ENCODE assay signal across 15 cellular contexts in genomic region chr4:153781717-153782416, GRCh38. TPM values are rescaled to one million over a fixed set of nuclear protein-coding genes. Genes with fewer than 3 reads are reported as not detected.
DNase-seq lines count a peak whose midpoint lies in the region; ATAC-seq, FAIRE-seq and TF ChIP-seq lines count a peak whose summit lies in the region.
"Had no signal": no experiment of that assay in that cellular context is flagged by ENCODE, and none has a peak within 500 bp of the region (broad histone marks: within the 10 kb centered on the region; RNA-seq: fewer than 3 reads in every experiment).

No MANE protein-coding gene starts in this region.

- no peak overlapping the region for H3K4me3 Mint-ChIP-seq in activated CD4-positive, alpha-beta memory T cell treated with anti-CD3 and anti-CD28 coated beads, Interleukin-2, amount 10 ng/mL, durations not matched to agents 7 days and 5 days
- no peak overlapping the region for H3K4me3 Mint-ChIP-seq in activated T-helper 1 cell treated with anti-CD3 and anti-CD28 coated beads, Interleukin-12 subunit alpha, Interleukin-12 subunit beta, Interleukin-2, Interleukin-4 antibody, amounts not matched to agents 30 ng/mL and 10 ng/mL and 1 ng/mL, durations not matched to agents 14 hours and 24 hours and 36 hours

- ATAC-seq in K562 = peak; percentile 57

- no peaks in the 10 kb centered on the region for H3K4me1 Mint-ChIP-seq in activated CD4-positive, alpha-beta memory T cell treated with anti-CD3 and anti-CD28 coated beads, Interleukin-2, amount 10 ng/mL, durations not matched to agents 7 days and 5 days
- no peaks in the 10 kb centered on the region for H3K4me1 Mint-ChIP-seq in activated T-helper 1 cell treated with anti-CD3 and anti-CD28 coated beads, Interleukin-12 subunit alpha, Interleukin-12 subunit beta, Interleukin-2, Interleukin-4 antibody, amounts not matched to agents 30 ng/mL and 10 ng/mL and 1 ng/mL, durations not matched to agents 14 hours and 24 hours and 36 hours (ENCODE audit: low read depth)

- peaks cover 64% of the 10 kb centered on the region for H3K36me3 ChIP-seq in HUES64 (ENCODE audit: insufficient read depth, low read length)
- H3K36me3 ChIP-seq in K562 (ENCODE audit: control insufficient read depth, insufficient read depth, low read length) = no peaks in the 10 kb centered on the region
- H3K36me3 ChIP-seq in transverse colon = no peaks in the 10 kb centered on the region
- H3K36me3 ChIP-seq: BLaER1 treated with 17β-estradiol and CSF1 and Interleukin-3, amounts not matched to agents 10 nM and 100 nM had no signal

- FAIRE-seq in K562 (lab: Jason Lieb, UNC) = no peak
- FAIRE-seq: TTC549 had no signal

- in situ Hi-C loops in K562 (cut with MboI) (no loop called here), transverse colon (cut with MboI; ENCODE audit: low pct_ligation_motif_present in 1 of 4, low pct_unique_long_range_greater_than_20kb in 1 of 4, low sequenced_read_pairs in 3 of 4) (loop anchor here in 2 of 4 donors (25.0 kb wide), 2 partner anchors 530 to 730 kb away; no protein-coding TSS in a partner anchor)

- H3K9me3 ChIP-seq in HUES64 (ENCODE audit: insufficient read depth, low read depth, low read length) = no peaks in the 10 kb centered on the region
- H3K9me3 ChIP-seq in K562 (replicated peaks; ENCODE audit: control insufficient read depth, insufficient read depth, low read depth, low read length) = peaks cover 5% of the 10 kb centered on the region
- H3K9me3 ChIP-seq in transverse colon = no peaks in the 10 kb centered on the region

- DNase-seq in AG10803 (ENCODE audit: low read depth) (peak; percentile 80), K562 (ENCODE audit: extremely low read depth in 1 of 4, low spot score in 3 of 4) (no peak), iris pigment epithelial cell (ENCODE audit: low read depth) (peak; percentile 58), transverse colon (no peak), HT-29 (ENCODE audit: low spot score) (no peak)
- no peak for DNase-seq in activated CD4-positive, alpha-beta memory T cell treated with anti-CD3 and anti-CD28 coated beads, Interleukin-2, amount 10 ng/mL, durations not matched to agents 7 days and 5 days
- DNase-seq in activated T-helper 1 cell treated with anti-CD3 and anti-CD28 coated beads, Interleukin-12 subunit alpha, Interleukin-12 subunit beta, Interleukin-2, Interleukin-4 antibody, amounts not matched to agents 30 ng/mL and 10 ng/mL and 1 ng/mL, durations not matched to agents 14 hours and 24 hours and 36 hours (ENCODE audit: low spot score) = no peak
- DNase-seq: activated CD8-positive, alpha-beta memory T cell treated with anti-CD3 and anti-CD28 coated beads, Interleukin-2, amount 50 U/mL, for 4 hours; NCI-H226; trophoblast cell had no signal

- H3K27ac ChIP-seq in HUES64 (ENCODE audit: low read depth, low read length) (peak overlapping the region; percentile 19; the same call in 1 of the 2 replicates), K562 (ENCODE audit: extremely low read depth, low read depth, low read length) (no peak overlapping the region), transverse colon (no peak overlapping the region)
- H3K27ac ChIP-seq: BLaER1 treated with 17β-estradiol and CSF1 and Interleukin-3, amounts not matched to agents 10 nM and 100 nM; RWPE1 had no signal

- POLR2A ChIA-PET in K562 (lab: Yijun Ruan, JAX) = interaction anchor here (0.6 kb wide), 1 partner anchor 66 kb away, joined by 5 read pairs; no protein-coding TSS in a partner anchor
- POLR2A ChIA-PET in activated CD4-positive, alpha-beta memory T cell treated with anti-CD3 and anti-CD28 coated beads, Interleukin-2, amount 10 ng/mL, durations not matched to agents 7 days and 5 days (lab: Charles Lee) = no interaction called here

- TF ChIP-seq EP300 in K562 (IDR thresholded peaks at IDR 0.05; ENCODE audit: low read length) (no peak), transverse colon (IDR thresholded peaks at IDR 0.05; ENCODE audit: low read depth) (no peak)

- no peaks in the 10 kb centered on the region for H3K36me3 Mint-ChIP-seq in activated CD4-positive, alpha-beta memory T cell treated with anti-CD3 and anti-CD28 coated beads, Interleukin-2, amount 10 ng/mL, durations not matched to agents 7 days and 5 days (ENCODE audit: low read depth)
- no peaks in the 10 kb centered on the region for H3K36me3 Mint-ChIP-seq in activated T-helper 1 cell treated with anti-CD3 and anti-CD28 coated beads, Interleukin-12 subunit alpha, Interleukin-12 subunit beta, Interleukin-2, Interleukin-4 antibody, amounts not matched to agents 30 ng/mL and 10 ng/mL and 1 ng/mL, durations not matched to agents 14 hours and 24 hours and 36 hours (ENCODE audit: low read depth)

- CTCF ChIA-PET in K562 (lab: Yijun Ruan, JAX; ENCODE audit: low intra/inter-chr PET ratio) = no interaction called here
- CTCF ChIA-PET in activated CD4-positive, alpha-beta memory T cell treated with anti-CD3 and anti-CD28 coated beads, Interleukin-2, amount 10 ng/mL, durations not matched to agents 7 days and 5 days (lab: Charles Lee) = no interaction called here

- H3K27me3 ChIP-seq in HUES64 (ENCODE audit: insufficient read depth, low read length) (no peaks in the 10 kb centered on the region), K562 (ENCODE audit: control insufficient read depth in 2 of 2, insufficient read depth in 2 of 2, low read length in 2 of 2) (peaks cover 4 to 13% of the 10 kb centered on the region in 2 experiments; a peak in 3 of 5 replicates), transverse colon (peaks cover 78% of the 10 kb centered on the region)

- TF ChIP-seq CTCF in AG10803 (conservative IDR thresholded peaks at IDR 0.05; ENCODE audit: low read length) (no peak), K562 (IDR thresholded peaks at IDR 0.05 in 2 of 3, conservative IDR thresholded peaks at IDR 0.05 in 1 of 3; ENCODE audit: insufficient read depth in 2 of 3, low read depth in 1 of 3, low read length in 3 of 3) (peak in 2 of 3 experiments; percentile 12 to 27; a peak in 1 of 6 replicates), transverse colon (IDR thresholded peaks at IDR 0.05) (no peak)

- peak overlapping the region; percentile 52 for H2AFZ ChIP-seq in K562 (ENCODE audit: low read depth, low read length)

- 70% methylated on average over 6 of the region's 6 CpGs for WGBS in HUES64
- 6% methylated on average over 6 of the region's 6 CpGs for WGBS in K562 (ENCODE audit: insufficient coverage, low coverage, missing lambda C conversion rate)
- 34 to 51% methylated on average over 3 to 6 of the region's 6 CpGs for WGBS in transverse colon (ENCODE audit: low coverage in 1 of 2), 2 donors

- H3K9me3 Mint-ChIP-seq in activated CD4-positive, alpha-beta memory T cell treated with anti-CD3 and anti-CD28 coated beads, Interleukin-2, amount 10 ng/mL, durations not matched to agents 7 days and 5 days = no peaks in the 10 kb centered on the region
- H3K9me3 Mint-ChIP-seq in activated T-helper 1 cell treated with anti-CD3 and anti-CD28 coated beads, Interleukin-12 subunit alpha, Interleukin-12 subunit beta, Interleukin-2, Interleukin-4 antibody, amounts not matched to agents 30 ng/mL and 10 ng/mL and 1 ng/mL, durations not matched to agents 14 hours and 24 hours and 36 hours = no peaks in the 10 kb centered on the region

- H3K9ac ChIP-seq in HUES64 (ENCODE audit: low read depth, low read length) (no peak overlapping the region), K562 (ENCODE audit: insufficient read depth in 1 of 2, low read depth in 2 of 2, low read length in 2 of 2) (no peak overlapping the region)
- H3K9ac ChIP-seq: BLaER1 treated with 17β-estradiol and CSF1 and Interleukin-3, amounts not matched to agents 10 nM and 100 nM had no signal

- no peaks in the 10 kb centered on the region for H3K79me2 ChIP-seq in K562 (ENCODE audit: control insufficient read depth, insufficient read depth, low read length)

- H3K9me1 ChIP-seq in K562 (ENCODE audit: control insufficient read depth, insufficient read depth, low read length) = no peaks in the 10 kb centered on the region

- TF ChIP-seq RAD21 in K562 (CRISPR knock-in tag; conservative IDR thresholded peaks at IDR 0.05 in 1 of 2, IDR thresholded peaks at IDR 0.05 in 1 of 2) = no peak

- TF ChIP-seq POLR2A in K562 (conservative IDR thresholded peaks at IDR 0.05) = no peak
- no peak for TF ChIP-seq POLR2A in transverse colon (IDR thresholded peaks at IDR 0.05)

- BruUV-seq in K562 (replicated peaks; lab: Mats Ljungman, UMichigan) = no TSS peak

- no peak overlapping the region for H3K27ac Mint-ChIP-seq in activated CD4-positive, alpha-beta memory T cell treated with anti-CD3 and anti-CD28 coated beads, Interleukin-2, amount 10 ng/mL, durations not matched to agents 7 days and 5 days
- H3K27ac Mint-ChIP-seq in activated T-helper 1 cell treated with anti-CD3 and anti-CD28 coated beads, Interleukin-12 subunit alpha, Interleukin-12 subunit beta, Interleukin-2, Interleukin-4 antibody, amounts not matched to agents 30 ng/mL and 10 ng/mL and 1 ng/mL, durations not matched to agents 14 hours and 24 hours and 36 hours = no peak overlapping the region

- H3K4me2 ChIP-seq in K562 (ENCODE audit: insufficient read depth, low read length) = peak overlapping the region; percentile 2; the same call in 1 of the 2 replicates
- H3K4me2 ChIP-seq: smooth muscle cell had no signal

- intact Hi-C loops in K562 (cut with micrococcal nuclease) = loop anchor here (10.0 kb wide), 1 partner anchor 533 kb away; no protein-coding TSS in a partner anchor
- intact Hi-C loops in transverse colon (cut with DNase I; ENCODE audit: low total_unique reads) = no loop called here
- intact Hi-C loops in activated T-helper 1 cell treated with anti-CD3 and anti-CD28 coated beads, Interleukin-12 subunit alpha, Interleukin-12 subunit beta, Interleukin-2, Interleukin-4 antibody, amounts not matched to agents 30 ng/mL and 10 ng/mL and 1 ng/mL, durations not matched to agents 14 hours and 24 hours and 36 hours (cut with micrococcal nuclease) = loop anchor here (10.0 kb wide), 1 partner anchor 163 kb away; no protein-coding TSS in a partner anchor

- H3K4me1 ChIP-seq in HUES64 (ENCODE audit: insufficient read depth, low read length) (peaks cover 40% of the 10 kb centered on the region), K562 (replicated peaks in 1 of 2; ENCODE audit: control insufficient read depth in 2 of 2, insufficient read depth in 2 of 2, low read length in 2 of 2) (peaks cover 3 to 4% of the 10 kb centered on the region in 2 experiments; a peak in 4 of 5 replicates), transverse colon (no peaks in the 10 kb centered on the region)

- no peak overlapping the region for H3K4me3 ChIP-seq in AG10803 (ENCODE audit: low read length)
- H3K4me3 ChIP-seq in HUES64 (ENCODE audit: low read length) = no peak overlapping the region
- no peak overlapping the region for H3K4me3 ChIP-seq in K562
- H3K4me3 ChIP-seq in transverse colon = no peak overlapping the region
- H3K4me3 ChIP-seq: BLaER1 treated with 17β-estradiol and CSF1 and Interleukin-3, amounts not matched to agents 10 nM and 100 nM; smooth muscle cell had no signal

- peaks cover 54% of the 10 kb centered on the region for H3K27me3 Mint-ChIP-seq in activated CD4-positive, alpha-beta memory T cell treated with anti-CD3 and anti-CD28 coated beads, Interleukin-2, amount 10 ng/mL, durations not matched to agents 7 days and 5 days
- peaks cover 58% of the 10 kb centered on the region for H3K27me3 Mint-ChIP-seq in activated T-helper 1 cell treated with anti-CD3 and anti-CD28 coated beads, Interleukin-12 subunit alpha, Interleukin-12 subunit beta, Interleukin-2, Interleukin-4 antibody, amounts not matched to agents 30 ng/mL and 10 ng/mL and 1 ng/mL, durations not matched to agents 14 hours and 24 hours and 36 hours (ENCODE audit: insufficient read depth)

- no peaks in the 10 kb centered on the region for H4K20me1 ChIP-seq in K562 (replicated peaks; ENCODE audit: control insufficient read depth, insufficient read depth, low read length)

RNA-seq across cellular contexts. Expression of gene SFRP2, which starts 7.0 kb away (rescaled TPM):
- 287 TPM for polyA plus RNA-seq in HUES64 (2013, experiment 1 of 2)
- 333 TPM for polyA plus RNA-seq in HUES64 (2013, experiment 2 of 2)
- total RNA-seq in K562 (2011; cell fraction: chromatin; rRNA removed; ENCODE audit: low replicate concordance) = not detected in 2 replicates
- not detected in 2 replicates for total RNA-seq in K562 (2011; cell fraction: nucleolus; rRNA removed)
- not detected in 2 replicates for total RNA-seq in K562 (2011; cell fraction: nucleoplasm; rRNA removed)
- total RNA-seq in K562 (2014; rRNA removed) (not detected in 2 replicates), K562 (2014; rRNA removed; fragmentation: Illumina TruSeq; extraction: Trizol) (not detected in 2 replicates), K562 (2015; rRNA removed; fragmentation: Illumina TruSeq; extraction: Trizol) (not detected in 2 replicates), K562 (2021) (0.29 and 0.38 TPM in 2 replicates), transverse colon (10 to 100 TPM in 2 of 4 donors, 1 to 10 TPM in 2; 6.4 to 61.7 (median 15.6) TPM)
- polyA plus RNA-seq in K562 (2011; rRNA removed) (not detected in 2 replicates), K562 (2014; fragmentation: Illumina TruSeq; extraction: Trizol) (not detected in 2 replicates), K562 (2014; fragmentation: Nextera tagmentation; extraction: Ambion mirVana) (not detected), K562 (2014; rRNA removed) (not detected in 2 replicates)
- not detected in 2 replicates for polyA plus RNA-seq in K562 (2011; cell fraction: cytosol; rRNA removed)
- not detected in 2 replicates for polyA plus RNA-seq in K562 (2011; cell fraction: nucleus; rRNA removed)
- 0.06 TPM in 1 of 2 replicates, not detected in the other for polyA plus RNA-seq in K562 (2012)
- polyA minus RNA-seq in K562 (2011; rRNA and poly(A)+ RNA removed) = not detected in 2 replicates
- not detected in 2 replicates for polyA minus RNA-seq in K562 (2011; cell fraction: cytosol; rRNA and poly(A)+ RNA removed)
- not detected in 2 replicates for polyA minus RNA-seq in K562 (2011; cell fraction: nucleus; rRNA and poly(A)+ RNA removed)
- total RNA-seq in activated CD4-positive, alpha-beta memory T cell treated with anti-CD3 and anti-CD28 coated beads, Interleukin-2, amount 10 ng/mL, durations not matched to agents 7 days and 5 days = not detected
- total RNA-seq in HT-29 (2014; rRNA removed; shearing (Covaris generic)) = not detected in 2 replicates
- not detected in 2 replicates for total RNA-seq in activated T-helper 1 cell treated with anti-CD3 and anti-CD28 coated beads, Interleukin-12 subunit alpha, Interleukin-12 subunit beta, Interleukin-2, Interleukin-4 antibody, amounts not matched to agents 30 ng/mL and 10 ng/mL and 1 ng/mL, durations not matched to agents 14 hours and 24 hours and 36 hours

RNA-seq across cellular contexts. Expression of gene RNF175, which starts 22.0 kb away (rescaled TPM):
- polyA plus RNA-seq in HUES64 (2013, experiment 1 of 2) = 5.9 TPM
- 10.3 TPM for polyA plus RNA-seq in HUES64 (2013, experiment 2 of 2)
- total RNA-seq in K562 (2011; cell fraction: chromatin; rRNA removed; ENCODE audit: low replicate concordance) = not detected in 2 replicates
- not detected in 2 replicates for total RNA-seq in K562 (2011; cell fraction: nucleolus; rRNA removed)
- not detected in 2 replicates for total RNA-seq in K562 (2011; cell fraction: nucleoplasm; rRNA removed)
- total RNA-seq in K562 (2014; rRNA removed) = not detected in 2 replicates
- not detected in 2 replicates for total RNA-seq in K562 (2014; rRNA removed; fragmentation: Illumina TruSeq; extraction: Trizol)
- total RNA-seq in K562 (2015; rRNA removed; fragmentation: Illumina TruSeq; extraction: Trizol) = not detected in 2 replicates
- not detected in 2 replicates for total RNA-seq in K562 (2021)
- polyA plus RNA-seq in K562 (2011; rRNA removed) = not detected in 2 replicates
- not detected in 2 replicates for polyA plus RNA-seq in K562 (2011; cell fraction: cytosol; rRNA removed)
- polyA plus RNA-seq in K562 (2011; cell fraction: nucleus; rRNA removed) = not detected in 2 replicates
- polyA plus RNA-seq in K562 (2012) = not detected in 2 replicates
- polyA plus RNA-seq in K562 (2014; fragmentation: Illumina TruSeq; extraction: Trizol) = not detected in 2 replicates
- not detected for polyA plus RNA-seq in K562 (2014; fragmentation: Nextera tagmentation; extraction: Ambion mirVana)
- not detected in 2 replicates for polyA plus RNA-seq in K562 (2014; rRNA removed)
- not detected in 2 replicates for polyA minus RNA-seq in K562 (2011; rRNA and poly(A)+ RNA removed)
- polyA minus RNA-seq in K562 (2011; cell fraction: cytosol; rRNA and poly(A)+ RNA removed) = not detected in 2 replicates
- not detected in 2 replicates for polyA minus RNA-seq in K562 (2011; cell fraction: nucleus; rRNA and poly(A)+ RNA removed)
- total RNA-seq in activated CD4-positive, alpha-beta memory T cell treated with anti-CD3 and anti-CD28 coated beads, Interleukin-2, amount 10 ng/mL, durations not matched to agents 7 days and 5 days = not detected
- under 1 TPM in 1 of 4 donors, not detected in 3; 0.96 TPM for total RNA-seq in transverse colon
- total RNA-seq in HT-29 (2014; rRNA removed; shearing (Covaris generic)) = not detected in 2 replicates
- total RNA-seq in activated T-helper 1 cell treated with anti-CD3 and anti-CD28 coated beads, Interleukin-12 subunit alpha, Interleukin-12 subunit beta, Interleukin-2, Interleukin-4 antibody, amounts not matched to agents 30 ng/mL and 10 ng/mL and 1 ng/mL, durations not matched to agents 14 hours and 24 hours and 36 hours = not detected in 2 replicates

Comparison
In these comparisons a context has a peak if more than half of its experiments do, and no peak if none do; other contexts are left out.
1. DNase-seq: peak in AG10803 (single experiment) and iris pigment epithelial cell (single experiment); none in K562 (0 of 4), activated CD4-positive, alpha-beta memory T cell treated with anti-CD3 and anti-CD28 coated beads, Interleukin-2, amount 10 ng/mL, durations not matched to agents 7 days and 5 days (single experiment), transverse colon (single experiment), HT-29 (single experiment) and activated T-helper 1 cell treated with anti-CD3 and anti-CD28 coated beads, Interleukin-12 subunit alpha, Interleukin-12 subunit beta, Interleukin-2, Interleukin-4 antibody, amounts not matched to agents 30 ng/mL and 10 ng/mL and 1 ng/mL, durations not matched to agents 14 hours and 24 hours and 36 hours (single experiment).
2. CTCF ChIP-seq: peak in K562 (2 of 3); none in AG10803 (single experiment) and transverse colon (0 of 5).